In genomic region chr15:26842391-26842790, GRCh38 we compare ENCODE assay signal across 19 cellular contexts. TPM values are rescaled to one million over a fixed set of nuclear protein-coding genes. Genes with fewer than 3 reads are reported as not detected.
DNase-seq lines count a peak whose midpoint lies in the region; ATAC-seq, FAIRE-seq and TF ChIP-seq lines count a peak whose summit lies in the region.
"Had no signal": no experiment of that assay in that cellular context is flagged by ENCODE, and none has a peak within 500 bp of the region (broad histone marks: within the 10 kb centered on the region; RNA-seq: fewer than 3 reads in every experiment).

No MANE protein-coding gene starts in this region.

- no peak overlapping the region for H3K23ac ChIP-seq in neuronal stem cell (ENCODE audit: low read depth, low read length, poor library complexity)

- H3K4me2 ChIP-seq in GM23338 (peak overlapping the region; percentile 69), neuronal stem cell (ENCODE audit: insufficient read depth, low read length, poor library complexity, severe bottlenecking) (no peak overlapping the region), MM.1S (ENCODE audit: low read depth, low read length) (no peak overlapping the region)

- no peak overlapping the region for H2BK5ac ChIP-seq in neuronal stem cell (ENCODE audit: low read length)

- no peak overlapping the region for H3K4ac ChIP-seq in neuronal stem cell (ENCODE audit: low read length)

- H2BK120ac ChIP-seq in neuronal stem cell (ENCODE audit: low read depth, low read length) = no peak overlapping the region

- H3K27me3 ChIP-seq in GM23338 (ENCODE audit: insufficient read depth) (no peaks in the 10 kb centered on the region), HUES6 (ENCODE audit: control insufficient read depth, insufficient read depth, low read length) (no peaks in the 10 kb centered on the region), endodermal cell (ENCODE audit: control insufficient read depth, insufficient read depth, low read length, poor library complexity, severe bottlenecking) (no peaks in the 10 kb centered on the region), neuronal stem cell (ENCODE audit: control insufficient read depth in 3 of 3, insufficient read depth in 3 of 3, low read depth in 1 of 3, low read length in 3 of 3) (peaks cover 0 to 4% (median 0%) of the 10 kb centered on the region in 3 experiments), upper lobe of right lung (peaks cover 12% of the 10 kb centered on the region), MM.1S (replicated peaks; ENCODE audit: insufficient read depth, low read length) (no peaks in the 10 kb centered on the region)

- peaks cover 6% of the 10 kb centered on the region; the same call in 2 of the 3 replicates for H3K36me3 Mint-ChIP-seq in GM23338 (ENCODE audit: low read depth)
- peaks cover 3% of the 10 kb centered on the region for H3K36me3 Mint-ChIP-seq in endodermal cell (ENCODE audit: low read depth)
- H3K36me3 Mint-ChIP-seq: CD8-positive, alpha-beta T cell had no signal

- no peak overlapping the region for H2AK5ac ChIP-seq in neuronal stem cell (ENCODE audit: low read depth, low read length)

- peaks cover 2% of the 10 kb centered on the region; the same call in 1 of the 2 replicates for H3K9me2 ChIP-seq in GM23338 (ENCODE audit: insufficient read depth)
- H3K9me2 ChIP-seq in MM.1S (replicated peaks; ENCODE audit: insufficient read depth, low read length) = no peaks in the 10 kb centered on the region

- H3K27ac ChIP-seq in GM23338 (ENCODE audit: low read depth) = no peak overlapping the region
- H3K27ac ChIP-seq in HUES6 (ENCODE audit: low read depth, low read length) = no peak overlapping the region
- H3K27ac ChIP-seq in endodermal cell (ENCODE audit: low read depth, low read length) = no peak overlapping the region
- no peak overlapping the region for H3K27ac ChIP-seq in neuronal stem cell (replicated peaks; ENCODE audit: low read length)
- no peak overlapping the region for H3K27ac ChIP-seq in upper lobe of right lung
- H3K27ac ChIP-seq in MM.1S (ENCODE audit: low read length) = no peak overlapping the region
- H3K27ac ChIP-seq: HL-60 had no signal

- H4K91ac ChIP-seq in neuronal stem cell (ENCODE audit: low read depth, low read length, poor library complexity) = no peak overlapping the region

- peaks cover 6% of the 10 kb centered on the region for H3K9me3 Mint-ChIP-seq in GM23338
- peaks cover 9% of the 10 kb centered on the region for H3K9me3 Mint-ChIP-seq in endodermal cell

- H3K79me2 ChIP-seq in GM23338 (replicated peaks; ENCODE audit: insufficient read depth) (no peaks in the 10 kb centered on the region), MM.1S (ENCODE audit: low read length) (no peaks in the 10 kb centered on the region)

- H2BK15ac ChIP-seq in neuronal stem cell (ENCODE audit: low read length) = no peak overlapping the region

- intact Hi-C loops in upper lobe of right lung (cut with DNase I) = no loop called here

- no peak for FAIRE-seq in RCC 7860 (lab: Jason Lieb, UNC)
- FAIRE-seq: GM12892 had no signal

- peaks cover 8% of the 10 kb centered on the region; the same call in 1 of the 2 replicates for H3K9me3 ChIP-seq in HUES6 (ENCODE audit: control insufficient read depth, insufficient read depth, low read depth, low read length)
- peaks cover 8% of the 10 kb centered on the region for H3K9me3 ChIP-seq in endodermal cell (ENCODE audit: control insufficient read depth, low read length)
- H3K9me3 ChIP-seq in neuronal stem cell (replicated peaks in 1 of 2; ENCODE audit: control insufficient read depth in 2 of 2, insufficient read depth in 1 of 2, low read depth in 1 of 2, low read length in 2 of 2) = peaks cover 0 to 5% of the 10 kb centered on the region in 2 donors
- H3K9me3 ChIP-seq in upper lobe of right lung = no peaks in the 10 kb centered on the region
- no peaks in the 10 kb centered on the region for H3K9me3 ChIP-seq in MM.1S (replicated peaks; ENCODE audit: insufficient read depth, low read length)

- H2AFZ ChIP-seq in GM23338 (peak overlapping the region; percentile 97), neuronal stem cell (ENCODE audit: low read length) (no peak overlapping the region), MM.1S (ENCODE audit: low read length) (no peak overlapping the region)

- 79 to 92% methylated on average over 5 to 11 of the region's 11 CpGs for WGBS in endodermal cell (ENCODE audit: insufficient coverage in 1 of 2, insufficient read length in 1 of 2), 2 experiments
- no CpG with 5 or more reads among the region's 11 CpGs for WGBS in neuronal stem cell (ENCODE audit: extremely low coverage in 2 of 2, insufficient read length in 2 of 2, insufficient replicate concordance in 1 of 2), 2 donors

- H4K8ac ChIP-seq in neuronal stem cell (ENCODE audit: low read depth, low read length) = no peak overlapping the region

- H3K4me3 ChIP-seq in GM23338 = peak overlapping the region; percentile 41
- peak overlapping the region; percentile 2; the same call in 1 of the 2 replicates for H3K4me3 ChIP-seq in HUES6 (ENCODE audit: low read depth, low read length)
- H3K4me3 ChIP-seq in endodermal cell (ENCODE audit: low read length) = no peak overlapping the region
- H3K4me3 ChIP-seq in neuronal stem cell (ENCODE audit: low read length in 2 of 2) = no peak overlapping the region
- no peak overlapping the region for H3K4me3 ChIP-seq in upper lobe of right lung
- H3K4me3 ChIP-seq in MM.1S (ENCODE audit: low read length) = no peak overlapping the region

- H3K27me3 Mint-ChIP-seq in GM23338 (ENCODE audit: insufficient read depth, low read depth, poor library complexity) (peaks cover 13% of the 10 kb centered on the region), endodermal cell (ENCODE audit: insufficient read depth) (peaks cover 3% of the 10 kb centered on the region)

- H3F3A ChIP-seq in GM23338 (replicated peaks; ENCODE audit: low read depth) (0 out of 2 replicates have a peak, but pooled peaks cover 4% of the 10 kb centered on the region), MM.1S (ENCODE audit: insufficient read depth, low read length) (no peaks in the 10 kb centered on the region)

- H3K9ac ChIP-seq in HUES6 (ENCODE audit: low read length) (no peak overlapping the region), endodermal cell (ENCODE audit: extremely low read depth, low read length, poor library complexity, severe bottlenecking) (no peak overlapping the region), neuronal stem cell (ENCODE audit: low read depth, low read length, poor library complexity) (no peak overlapping the region), MM.1S (ENCODE audit: low read length) (no peak overlapping the region)

- TF ChIP-seq CTCF in GM23338 (conservative IDR thresholded peaks at IDR 0.05; ENCODE audit: low read depth in 2 of 2) = no peak
- no peak for TF ChIP-seq CTCF in endodermal cell (conservative IDR thresholded peaks at IDR 0.05)
- TF ChIP-seq CTCF in upper lobe of right lung (IDR thresholded peaks at IDR 0.05) = no peak
- TF ChIP-seq CTCF in MM.1S (IDR thresholded peaks at IDR 0.05; ENCODE audit: low read length) = no peak

- peak; percentile 31 for ATAC-seq in GM23338
- ATAC-seq in upper lobe of right lung = no peak
- ATAC-seq: CD8-positive, alpha-beta T cell; Panc1; SK-N-SH treated with all-trans-retinoic acid at 6 μM for 48 hours had no signal

- H3K4me1 Mint-ChIP-seq in GM23338 (peaks cover 36% of the 10 kb centered on the region), endodermal cell (peaks cover 4% of the 10 kb centered on the region)

- H2BK12ac ChIP-seq in neuronal stem cell (ENCODE audit: low read length) = no peak overlapping the region

- no peak overlapping the region for H3K14ac ChIP-seq in neuronal stem cell (ENCODE audit: low read length)

- peak overlapping the region; percentile 60 for H3K4me3 Mint-ChIP-seq in GM23338
- H3K4me3 Mint-ChIP-seq in endodermal cell = no peak overlapping the region
- H3K4me3 Mint-ChIP-seq: CD8-positive, alpha-beta T cell had no signal

- DNase-seq in GM23338 (ENCODE audit: low spot score) (peak; percentile 51), endodermal cell (peak; percentile 41), neuronal stem cell (ENCODE audit: low spot score) (no peak), upper lobe of right lung (no peak), MM.1S (no peak), RCC 7860 (ENCODE audit: low spot score) (no peak)
- DNase-seq: CD8-positive, alpha-beta T cell; DND-41; KG1; NCI-H1105 treated with DMSO at 0.1 percent for 48 hours; NCI-H2029 treated with DMSO at 0.1 percent for 48 hours; NK-92 treated with Interleukin-12 subunit alpha and Interleukin-12 subunit beta, amount 100 ng/mL, for 24 hours had no signal

- H4K20me1 ChIP-seq in GM23338 (replicated peaks; ENCODE audit: insufficient read depth) = no peaks in the 10 kb centered on the region
- H4K20me1 ChIP-seq in MM.1S (ENCODE audit: insufficient read depth, low read length) = no peaks in the 10 kb centered on the region

- H3K4me1 ChIP-seq in GM23338 (ENCODE audit: insufficient read depth) (peaks cover 42% of the 10 kb centered on the region), HUES6 (ENCODE audit: control insufficient read depth, insufficient read depth, low read length) (peaks cover 27% of the 10 kb centered on the region), endodermal cell (ENCODE audit: control insufficient read depth, insufficient read depth, low read length) (no peaks in the 10 kb centered on the region), neuronal stem cell (ENCODE audit: control insufficient read depth in 2 of 2, insufficient read depth in 1 of 2, low read depth in 1 of 2, low read length in 2 of 2) (no peaks in the 10 kb centered on the region), upper lobe of right lung (no peaks in the 10 kb centered on the region), MM.1S (ENCODE audit: low read length) (no peaks in the 10 kb centered on the region)

- H3K27ac Mint-ChIP-seq in GM23338 (peak overlapping the region; percentile 80; the same call in 1 of the 2 replicates), endodermal cell (no peak overlapping the region)
- H3K27ac Mint-ChIP-seq: CD8-positive, alpha-beta T cell had no signal

- H3K18ac ChIP-seq in neuronal stem cell (ENCODE audit: low read length) = peak overlapping the region; percentile 40

- H3K79me1 ChIP-seq in neuronal stem cell (ENCODE audit: low read depth, low read length) = no peaks in the 10 kb centered on the region

- H3K36me3 ChIP-seq in GM23338 (ENCODE audit: insufficient read depth) (no peaks in the 10 kb centered on the region), HUES6 (ENCODE audit: control insufficient read depth, insufficient read depth, low read length) (no peaks in the 10 kb centered on the region), endodermal cell (ENCODE audit: control insufficient read depth, insufficient read depth, low read length) (no peaks in the 10 kb centered on the region), neuronal stem cell (replicated peaks in 1 of 2; ENCODE audit: control insufficient read depth in 2 of 2, insufficient read depth in 2 of 2, low read length in 2 of 2) (no peaks in the 10 kb centered on the region), upper lobe of right lung (no peaks in the 10 kb centered on the region), MM.1S (replicated peaks; ENCODE audit: insufficient read depth, low read length) (no peaks in the 10 kb centered on the region)

RNA-seq across cellular contexts. Expression of gene GABRA5, which starts 24.5 kb away (rescaled TPM):
- total RNA-seq in GM23338 (2014; rRNA removed; shearing (Covaris generic)) = 15.5 and 25.9 TPM in 2 replicates
- 6.7 and 11.5 TPM in 2 replicates for polyA plus RNA-seq in GM23338 (2016; fragmentation: Nextera tagmentation; extraction: Ambion mirVana)
- total RNA-seq in endodermal cell (1 to 10 TPM; 3.8 to 4.4 TPM), upper lobe of right lung (not detected)
- polyA plus RNA-seq in endodermal cell (2013, experiment 1 of 2) = 2.8 TPM
- polyA plus RNA-seq in endodermal cell (2013, experiment 2 of 2) = 2.9 TPM
- polyA plus RNA-seq in neuronal stem cell (2013, experiment 1 of 2) = 9.9 TPM
- 9.7 TPM for polyA plus RNA-seq in neuronal stem cell (2013, experiment 2 of 2)
- total RNA-seq: CD8-positive, alpha-beta T cell; HT-29; NCI-H460 had no signal

Comparison
In these comparisons a context has a peak if more than half of its experiments do, and no peak if none do; other contexts are left out.
1. DNase-seq: peak in GM23338 (single experiment) and endodermal cell (single experiment); none in neuronal stem cell (single experiment), upper lobe of right lung (single experiment), MM.1S (single experiment) and RCC 7860 (single experiment).
2. H3K4me3 ChIP-seq: peak in GM23338 (single experiment) and HUES6 (single experiment); none in endodermal cell (single experiment), neuronal stem cell (0 of 2), upper lobe of right lung (single experiment) and MM.1S (single experiment).